Comparison of ENCODE assay signal across 13 cellular contexts in the genomic region with DNA sequence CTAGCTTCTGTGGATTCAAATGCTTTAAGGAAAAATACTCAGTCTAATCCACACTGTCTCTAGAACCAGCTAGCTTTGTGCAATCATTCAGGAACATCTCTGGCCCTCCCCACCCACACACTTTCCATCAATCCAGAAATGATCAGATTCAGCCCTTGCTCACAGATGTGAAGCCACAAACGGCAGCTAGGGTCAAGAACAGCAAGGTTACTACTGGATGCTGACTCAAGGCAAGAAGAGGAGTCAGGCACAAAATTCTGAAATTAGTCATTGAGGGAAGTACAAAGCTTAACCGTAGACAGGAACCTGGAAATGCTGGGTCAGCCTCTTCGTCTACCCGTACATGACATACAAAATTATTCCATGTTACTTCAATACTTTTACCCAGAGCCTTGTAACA.
A peak's percentile ranks its signal among the peaks of the same experiment; 100 is the strongest.
DNase-seq lines count a peak whose midpoint lies in the region; ATAC-seq and TF ChIP-seq lines count a peak whose summit lies in the region.
"Had no signal": no experiment of that assay in that cellular context is flagged by ENCODE, and none has a peak within 500 bp of the region (broad histone marks: within the 10 kb centered on the region; RNA-seq: fewer than 3 reads in every experiment).

No MANE protein-coding gene starts in this region.

- no peaks in the 10 kb centered on the region for H3K4me1 Mint-ChIP-seq in activated T-cell treated with anti-CD3 and anti-CD28 coated beads, Interleukin-2, amount 50 U/mL, for 4 hours (ENCODE audit: low read depth)
- H3K4me1 Mint-ChIP-seq: endodermal cell had no signal

- ATAC-seq in GM19351 (IDR thresholded peaks at IDR 0.05; ENCODE audit: unreplicated experiment) (peak; percentile 78), HG03342 (IDR thresholded peaks at IDR 0.05; ENCODE audit: unreplicated experiment) (no peak), left cardiac atrium (no peak), HG03469 (IDR thresholded peaks at IDR 0.05; ENCODE audit: unreplicated experiment) (no peak)
- peak; percentile 46 to 54 for ATAC-seq in activated T-cell treated with anti-CD3 and anti-CD28 coated beads, Interleukin-2, amount 50 U/mL, for 4 hours
- ATAC-seq: PC-3 had no signal

- no peaks in the 10 kb centered on the region for H3K9me3 Mint-ChIP-seq in activated T-cell treated with anti-CD3 and anti-CD28 coated beads, Interleukin-2, amount 50 U/mL, for 4 hours
- H3K9me3 Mint-ChIP-seq: activated T-helper 2 cell treated with anti-CD3 and anti-CD28 coated beads, Interferon-gamma antibody, Interleukin-2, Interleukin-4, amounts not matched to agents 10 μg/mL and 5 μg/mL and 100 μg/mL, durations not matched to agents 14 hours and 24 hours and 36 hours; endodermal cell had no signal

- no peak overlapping the region for H3K4me3 ChIP-seq in kidney epithelial cell (ENCODE audit: low read depth, low read length)

- H3K36me3 ChIP-seq in kidney epithelial cell (ENCODE audit: control insufficient read depth, insufficient read depth, low read length): no peaks in the 10 kb centered on the region

- H3K27me3 Mint-ChIP-seq in activated T-cell treated with anti-CD3 and anti-CD28 coated beads, Interleukin-2, amount 50 U/mL, for 4 hours (ENCODE audit: low read depth): peaks cover 2% of the 10 kb centered on the region

- no peak overlapping the region for H3K4me3 Mint-ChIP-seq in activated T-cell treated with anti-CD3 and anti-CD28 coated beads, Interleukin-2, amount 50 U/mL, for 4 hours
- H3K4me3 Mint-ChIP-seq: endodermal cell had no signal

- no peaks in the 10 kb centered on the region for H3K27me3 ChIP-seq in kidney epithelial cell (ENCODE audit: control insufficient read depth, insufficient read depth, low read length)

- H3K36me3 Mint-ChIP-seq in activated T-cell treated with anti-CD3 and anti-CD28 coated beads, Interleukin-2, amount 50 U/mL, for 4 hours (ENCODE audit: insufficient read depth): no peaks in the 10 kb centered on the region

- DNase-seq in EL: peak; percentile 47
- no peak for DNase-seq in activated T-cell treated with anti-CD3 and anti-CD28 coated beads, Interleukin-2, amount 50 U/mL, for 4 hours
- DNase-seq in kidney epithelial cell (ENCODE audit: low read depth): peak; percentile 1
- no peak for DNase-seq in left cardiac atrium
- DNase-seq: endodermal cell, KBM-7, NCI-H510A treated with DMSO at 0.1 percent for 48 hours, PC-3, SK-N-SH had no signal

- intact Hi-C loops in left cardiac atrium (cut with DNase I): no loop called here

- TF ChIP-seq CTCF in kidney epithelial cell (IDR thresholded peaks at IDR 0.05; ENCODE audit: insufficient read depth, low read length, poor library complexity, severe bottlenecking): no peak

Comparison
In these comparisons a context has a peak if more than half of its experiments do, and no peak if none do; other contexts are left out.
1. DNase-seq: peak in EL (single experiment) and kidney epithelial cell (single experiment); none in activated T-cell treated with anti-CD3 and anti-CD28 coated beads, Interleukin-2, amount 50 U/mL, for 4 hours (single experiment) and left cardiac atrium (single experiment).
2. ATAC-seq: peak in GM19351 (single experiment) and activated T-cell treated with anti-CD3 and anti-CD28 coated beads, Interleukin-2, amount 50 U/mL, for 4 hours (2 of 2); none in HG03342 (single experiment), left cardiac atrium (0 of 2) and HG03469 (single experiment).